9 cellular contexts compared by ENCODE assay signal in genomic region chr7:98211221-98211675, GRCh38. TPM values are rescaled to one million over a fixed set of nuclear protein-coding genes. Genes with fewer than 3 reads are reported as not detected.
DNase-seq lines count a peak whose midpoint lies in the region; ATAC-seq and TF ChIP-seq lines count a peak whose summit lies in the region.
"Had no signal": no experiment of that assay in that cellular context is flagged by ENCODE, and none has a peak within 500 bp of the region (broad histone marks: within the 10 kb centered on the region; RNA-seq: fewer than 3 reads in every experiment).

Gene BHLHA15 (plus strand): TSS chr7:98211439. CDS start chr7:98212310, 871 bp downstream.

- H3K4me1 ChIP-seq in RWPE2 (ENCODE audit: insufficient read depth, poor library complexity, severe bottlenecking), result no peaks in the 10 kb centered on the region

- no peak within 1 kb of the TSS for H3K27ac ChIP-seq in RWPE2 (ENCODE audit: poor library complexity, severe bottlenecking)
- H3K27ac ChIP-seq: epithelial cell of prostate had no signal

- ATAC-seq in GM21529 (IDR thresholded peaks at IDR 0.05; ENCODE audit: unreplicated experiment) (peak; percentile 47), RWPE2 (ENCODE audit: low read depth) (peak; percentile 55), GM18858 (IDR thresholded peaks at IDR 0.05; ENCODE audit: unreplicated experiment) (no peak), HG03457 (IDR thresholded peaks at IDR 0.05; ENCODE audit: unreplicated experiment) (no peak)

- peak within 1 kb of the TSS; percentile 26 for H3K4me3 ChIP-seq in RWPE2 (ENCODE audit: severe bottlenecking)

- no peaks in the 10 kb centered on the region for H3K36me3 ChIP-seq in RWPE2 (ENCODE audit: low read depth)

- no peaks in the 10 kb centered on the region for H3K9me3 ChIP-seq in RWPE2 (ENCODE audit: severe bottlenecking)

- DNase-seq in AG20443 (ENCODE audit: low spot score) (peak; percentile 57), RWPE2 (ENCODE audit: low spot score) (peak; percentile 65), myocyte (ENCODE audit: low read depth) (peak; percentile 9), NCI-H1694 treated with DMSO at 0.1 percent for 48 hours (lab: John Stamatoyannopoulos, UW) (no peak)
- peak; percentile 36 for DNase-seq in effector CD8-positive, alpha-beta T cell (lab: John Stamatoyannopoulos, UW)

- no peak for TF ChIP-seq CTCF in RWPE2 (IDR thresholded peaks at IDR 0.05; ENCODE audit: poor library complexity, severe bottlenecking)

- no peaks in the 10 kb centered on the region for H3K27me3 ChIP-seq in RWPE2 (ENCODE audit: insufficient read depth, poor library complexity, severe bottlenecking)

RNA-seq across cellular contexts. Expression of gene BHLHA15, which starts in this region (rescaled TPM):
- not detected in 2 replicates for total RNA-seq in myocyte
- 0.30 TPM for polyA plus RNA-seq in myocyte (2012)

Comparison
In these comparisons a context has a peak if more than half of its experiments do, and no peak if none do; other contexts are left out.
1. Peak in DNase-seq in myocyte; RNA of the gene not detected or under 1 TPM.
2. ATAC-seq: peak in GM21529 (single experiment) and RWPE2 (single experiment); none in GM18858 (single experiment) and HG03457 (single experiment).